In genomic region chr1:6477039-6477820, GRCh38 we compare ENCODE assay signal across 26 cellular contexts. TPM values are rescaled to one million over a fixed set of nuclear protein-coding genes. Genes with fewer than 3 reads are reported as not detected.
DNase-seq lines count a peak whose midpoint lies in the region; TF ChIP-seq lines count a peak whose summit lies in the region.
"Had no signal": no experiment of that assay in that cellular context is flagged by ENCODE, and none has a peak within 500 bp of the region (broad histone marks: within the 10 kb centered on the region; RNA-seq: fewer than 3 reads in every experiment).

No MANE protein-coding gene starts in this region.

- no peaks in the 10 kb centered on the region for H3F3A ChIP-seq in neural progenitor cell (ENCODE audit: low read depth)

- H3K9me3 ChIP-seq in neural progenitor cell (ENCODE audit: low read depth): no peaks in the 10 kb centered on the region
- H3K9me3 ChIP-seq: BLaER1 treated with 17β-estradiol and CSF1 and Interleukin-3, amounts not matched to agents 10 nM and 100 nM; breast epithelium; Peyer's patch; thyroid gland had no signal

- peaks cover 2% of the 10 kb centered on the region for H3K36me3 Mint-ChIP-seq in neural progenitor cell
- H3K36me3 Mint-ChIP-seq: memory B cell had no signal

- DNase-seq in DMS153 treated with DMSO at 0.1 percent for 48 hours (lab: John Stamatoyannopoulos, UW; ENCODE audit: unreplicated experiment) (peak; percentile 20), NCI-H526 (lab: John Stamatoyannopoulos, UW) (peak; percentile 65), epithelial cell of prostate (ENCODE audit: low read depth, low spot score) (no peak), neural progenitor cell (ENCODE audit: low spot score) (no peak), AG20443 (ENCODE audit: low spot score) (no peak), putamen (ENCODE audit: low spot score) (no peak)
- DNase-seq in stimulated activated CD4-positive, alpha-beta T cell treated with anti-CD3 and anti-CD28 coated beads, Interleukin-2, amount 100 ng/mL, for 48 hours: no peak
- DNase-seq: activated CD4-positive, alpha-beta T cell treated with anti-CD3 and anti-CD28 coated beads, Interleukin-2, amount 50 U/mL, for 1 hour; activated naive CD4-positive, alpha-beta T cell treated with anti-CD3 and anti-CD28 coated beads for 36 hours; activated T-cell treated with anti-CD3 and anti-CD28 coated beads, Interleukin-2, amount 50 U/mL, for 72 hours; COR-L47; DMS79 treated with DMSO at 0.1 percent for 48 hours; effector CD4-positive, alpha-beta T cell; erythroblast; HCEC 1CT; NCI-H1436; SIG-M5; stimulated activated CD8-positive, alpha-beta memory T cell treated with anti-CD3 and anti-CD28 coated beads, Interleukin-4, amount 100 ng/mL, for 48 hours; stimulated activated naive CD8-positive, alpha-beta T cell treated with anti-CD3 and anti-CD28 coated beads, Interleukin-15, amount 100 ng/mL, for 72 hours; thyroid gland had no signal

- no peaks in the 10 kb centered on the region for H3K9me3 Mint-ChIP-seq in neural progenitor cell
- H3K9me3 Mint-ChIP-seq: activated naive CD4-positive, alpha-beta T cell treated with anti-CD3 and anti-CD28 coated beads for 36 hours; activated T-cell treated with anti-CD3 and anti-CD28 coated beads, Interleukin-2, amount 50 U/mL, for 72 hours; memory B cell; stimulated activated naive CD8-positive, alpha-beta T cell treated with anti-CD3 and anti-CD28 coated beads, Interleukin-15, amount 100 ng/mL, for 72 hours had no signal

- H3K27ac Mint-ChIP-seq in neural progenitor cell: peak overlapping the region; percentile 78
- H3K27ac Mint-ChIP-seq: activated naive CD4-positive, alpha-beta T cell treated with anti-CD3 and anti-CD28 coated beads for 36 hours; activated T-cell treated with anti-CD3 and anti-CD28 coated beads, Interleukin-2, amount 50 U/mL, for 72 hours; memory B cell; stimulated activated naive CD8-positive, alpha-beta T cell treated with anti-CD3 and anti-CD28 coated beads, Interleukin-15, amount 100 ng/mL, for 72 hours had no signal

- H3K27ac ChIP-seq in epithelial cell of prostate (peak overlapping the region; percentile 42), neural progenitor cell (peak overlapping the region; percentile 29)
- H3K27ac ChIP-seq: BLaER1 treated with 17β-estradiol and CSF1 and Interleukin-3, amounts not matched to agents 10 nM and 100 nM; breast epithelium; KMS-11; skin epidermis; thyroid gland had no signal

- H3K9ac ChIP-seq in neural progenitor cell: no peak overlapping the region
- H3K9ac ChIP-seq: KMS-11 had no signal

- H3K4me3 ChIP-seq in neural progenitor cell: no peak overlapping the region
- H3K4me3 ChIP-seq: BLaER1 treated with 17β-estradiol and CSF1 and Interleukin-3, amounts not matched to agents 10 nM and 100 nM; breast epithelium; Peyer's patch; skin epidermis; thyroid gland had no signal

- H4K20me1 ChIP-seq in neural progenitor cell (ENCODE audit: low read depth): peaks cover 2% of the 10 kb centered on the region

- no peaks in the 10 kb centered on the region for H3K27me3 Mint-ChIP-seq in neural progenitor cell (ENCODE audit: insufficient read depth, low read depth)

- H3K4me1 Mint-ChIP-seq in neural progenitor cell: peaks cover 10% of the 10 kb centered on the region

- H3K4me3 Mint-ChIP-seq in neural progenitor cell: no peak overlapping the region
- H3K4me3 Mint-ChIP-seq: activated naive CD4-positive, alpha-beta T cell treated with anti-CD3 and anti-CD28 coated beads for 36 hours; activated T-cell treated with anti-CD3 and anti-CD28 coated beads, Interleukin-2, amount 50 U/mL, for 72 hours; memory B cell; stimulated activated naive CD8-positive, alpha-beta T cell treated with anti-CD3 and anti-CD28 coated beads, Interleukin-15, amount 100 ng/mL, for 72 hours had no signal

- peaks cover 7% of the 10 kb centered on the region for H3K4me1 ChIP-seq in neural progenitor cell
- H3K4me1 ChIP-seq: BLaER1 treated with 17β-estradiol and CSF1 and Interleukin-3, amounts not matched to agents 10 nM and 100 nM; breast epithelium; thyroid gland had no signal

- H3K79me2 ChIP-seq in neural progenitor cell (ENCODE audit: low read depth): no peaks in the 10 kb centered on the region

- H3K27me3 ChIP-seq in neural progenitor cell: no peaks in the 10 kb centered on the region
- H3K27me3 ChIP-seq: breast epithelium, Peyer's patch, thyroid gland had no signal

- H2AFZ ChIP-seq in neural progenitor cell (replicated peaks): no peak overlapping the region

- H3K36me3 ChIP-seq in neural progenitor cell: no peaks in the 10 kb centered on the region
- H3K36me3 ChIP-seq: BLaER1 treated with 17β-estradiol and CSF1 and Interleukin-3, amounts not matched to agents 10 nM and 100 nM; breast epithelium; Peyer's patch had no signal

- H3K4me2 ChIP-seq in neural progenitor cell: no peak overlapping the region
- H3K4me2 ChIP-seq: BLaER1 treated with 17β-estradiol and CSF1 and Interleukin-3, amounts not matched to agents 10 nM and 100 nM; KMS-11 had no signal

- no peak for TF ChIP-seq CTCF in neural progenitor cell (IDR thresholded peaks at IDR 0.05)

RNA-seq across cellular contexts. Expression of gene TNFRSF25, which starts 11.3 kb away (rescaled TPM):
- total RNA-seq in neural progenitor cell (ENCODE audit: low replicate concordance): 15.6 and 23.7 TPM in 2 replicates

RNA-seq across cellular contexts. Expression of gene PLEKHG5, which starts 14.2 kb away (rescaled TPM):
- total RNA-seq in neural progenitor cell (ENCODE audit: low replicate concordance): 7.4 and 25.9 TPM in 2 replicates

RNA-seq across cellular contexts. Expression of gene ESPN, which starts 52.7 kb away (rescaled TPM):
- 7.1 and 11.0 TPM in 2 replicates for total RNA-seq in neural progenitor cell (ENCODE audit: low replicate concordance)

RNA-seq across cellular contexts. Expression of gene HES2, which starts 57.5 kb away (rescaled TPM):
- total RNA-seq in neural progenitor cell (ENCODE audit: low replicate concordance): 0.04 and 0.22 TPM in 2 replicates
- total RNA-seq: thyroid gland had no signal

Comparison
In these comparisons a context has a peak if more than half of its experiments do, and no peak if none do; other contexts are left out.
1. DNase-seq: peak in DMS153 treated with DMSO at 0.1 percent for 48 hours (single experiment) and NCI-H526 (2 of 2); none in epithelial cell of prostate (single experiment), neural progenitor cell (single experiment), AG20443 (single experiment), stimulated activated CD4-positive, alpha-beta T cell treated with anti-CD3 and anti-CD28 coated beads, Interleukin-2, amount 100 ng/mL, for 48 hours (0 of 2) and putamen (single experiment).